8 cellular contexts compared by ENCODE assay signal in the genomic region with DNA sequence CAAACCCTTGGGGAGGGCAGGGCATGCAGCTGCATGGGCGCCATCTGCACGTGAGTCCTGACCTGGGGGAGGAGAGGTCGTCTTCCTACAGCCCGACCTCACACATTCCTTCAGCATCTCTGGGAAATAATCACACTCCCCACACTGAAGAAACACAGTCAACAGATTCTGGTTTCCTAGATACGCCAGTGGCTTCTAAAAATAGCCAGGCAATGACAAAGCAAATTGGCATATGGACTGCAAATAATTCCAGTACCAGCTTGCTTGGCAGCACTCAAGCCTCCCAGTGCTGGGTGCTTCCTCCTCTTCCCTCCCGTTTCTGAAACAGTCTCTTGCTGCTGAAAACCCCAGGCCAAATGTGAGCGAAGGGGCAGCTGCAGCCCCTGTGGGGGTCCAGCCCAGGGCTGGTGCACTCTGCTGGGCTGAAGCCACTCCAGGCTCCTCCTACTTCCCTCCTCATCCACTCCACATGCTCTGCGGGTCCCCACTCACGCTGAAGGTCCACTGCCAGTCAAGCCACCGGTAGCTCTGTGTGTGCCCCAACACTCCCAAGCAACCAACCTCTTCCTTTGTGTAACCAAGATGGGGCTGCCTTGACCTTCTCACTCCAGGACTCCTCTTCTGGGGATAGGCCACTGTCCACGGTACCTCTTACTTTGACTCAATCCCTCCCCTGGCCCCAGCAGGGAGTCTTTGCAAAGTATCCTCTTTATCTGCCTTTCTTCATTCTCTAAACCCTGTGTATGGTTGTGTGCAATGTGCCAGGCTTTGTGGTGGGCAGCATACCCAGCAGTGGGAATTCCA.
DNase-seq lines count a peak whose midpoint lies in the region; TF ChIP-seq lines count a peak whose summit lies in the region.

No MANE protein-coding gene starts in this region.

- H3K27ac ChIP-seq in transverse colon = peak overlapping the region in 3 of 4 donors; percentile 31 to 47 (median 40)

- no peak overlapping the region for H3K4me3 ChIP-seq in MG63
- H3K4me3 ChIP-seq in transverse colon = no peak overlapping the region

- H3K9me3 ChIP-seq in MG63 = no peaks in the 10 kb centered on the region
- H3K9me3 ChIP-seq in transverse colon = no peaks in the 10 kb centered on the region

- intact Hi-C loops in transverse colon (cut with DNase I; ENCODE audit: low total_unique reads) = no loop called here

- 0 out of 2 replicates have a peak, but pooled peaks cover 2% of the 10 kb centered on the region for H3K27me3 ChIP-seq in MG63
- no peaks in the 10 kb centered on the region for H3K27me3 ChIP-seq in transverse colon

- H3K36me3 ChIP-seq in MG63 (no peaks in the 10 kb centered on the region), transverse colon (no peaks in the 10 kb centered on the region)

- WGBS in transverse colon (ENCODE audit: low coverage in 1 of 2), 2 donors = 52% methylated on average over 5 to 11 of the region's 11 CpGs

- TF ChIP-seq EP300 in transverse colon (IDR thresholded peaks at IDR 0.05; ENCODE audit: low read depth) = no peak

- peaks cover 0 to 9% (median 1%) of the 10 kb centered on the region in 4 donors for H3K4me1 ChIP-seq in transverse colon

- TF ChIP-seq POLR2A in transverse colon (IDR thresholded peaks at IDR 0.05) = no peak

- DNase-seq in MG63 (peak; percentile 72), amygdala (lab: John Stamatoyannopoulos, UW) (peak in 43 of 56 donors; percentile 14 to 83 (median 44)), inferior parietal cortex (ENCODE audit: extremely low spot score) (peak; percentile 84), transverse colon (no peak), NCI-H526 treated with DMSO at 0.1 percent for 48 hours (lab: John Stamatoyannopoulos, UW) (no peak), HCEC 1CT (no peak), amniotic stem cell (lab: John Stamatoyannopoulos, UW) (no peak), OCI-M2 (lab: John Stamatoyannopoulos, UW; ENCODE audit: unreplicated experiment) (no peak)

- no peak for TF ChIP-seq CTCF in transverse colon (IDR thresholded peaks at IDR 0.05)

- in situ Hi-C loops in transverse colon (cut with MboI; ENCODE audit: low pct_ligation_motif_present in 1 of 4, low pct_unique_long_range_greater_than_20kb in 1 of 4, low sequenced_read_pairs in 3 of 4) = no loop called here

Comparison
In these comparisons a context has a peak if more than half of its experiments do, and no peak if none do; other contexts are left out.
1. DNase-seq: peak in MG63 (single experiment), amygdala (43 of 56) and inferior parietal cortex (single experiment); none in transverse colon (single experiment), NCI-H526 treated with DMSO at 0.1 percent for 48 hours (single experiment), HCEC 1CT (single experiment), amniotic stem cell (single experiment) and OCI-M2 (single experiment).